ENCODE assay signal across 16 cellular contexts in genomic region chr21:37788503-37788902, GRCh38.
DNase-seq lines count a peak whose midpoint lies in the region; ATAC-seq and TF ChIP-seq lines count a peak whose summit lies in the region.
"Had no signal": no experiment of that assay in that cellular context is flagged by ENCODE, and none has a peak within 500 bp of the region (broad histone marks: within the 10 kb centered on the region; RNA-seq: fewer than 3 reads in every experiment).

No MANE protein-coding gene starts in this region.

- no TSS peak for BruUV-seq in IMR-90 (replicated peaks; lab: Mats Ljungman, UMichigan)

- CTCF ChIA-PET in IMR-90 (lab: Yijun Ruan, JAX): interaction anchor here (1.2 to 1.6 kb wide), 2 partner anchors 11 to 88 kb away, joined by 4 to 5 read pairs; no protein-coding TSS in a partner anchor

- H4K5ac ChIP-seq in IMR-90 (ENCODE audit: low read depth, low read length): no peak overlapping the region

- peaks cover 8% of the 10 kb centered on the region for H3K9me1 ChIP-seq in IMR-90 (ENCODE audit: insufficient read depth, low read length)

- H3K4me3 ChIP-seq in ACC112 (ENCODE audit: low read depth, low read length): no peak overlapping the region
- H3K4me3 ChIP-seq in IMR-90 (ENCODE audit: insufficient read depth, low read depth, low read length): no peak overlapping the region
- no peak overlapping the region for H3K4me3 ChIP-seq in SJSA1
- no peak overlapping the region for H3K4me3 ChIP-seq in right cardiac atrium (ENCODE audit: low read length)
- H3K4me3 ChIP-seq: BLaER1 treated with 17β-estradiol and CSF1 and Interleukin-3, amounts not matched to agents 10 nM and 100 nM; GM12878 had no signal

- peaks cover 4% of the 10 kb centered on the region for H3K9me3 ChIP-seq in IMR-90 (ENCODE audit: control insufficient read depth, insufficient read depth, low read length)
- peaks cover 13% of the 10 kb centered on the region for H3K9me3 ChIP-seq in SJSA1 (replicated peaks)
- H3K9me3 ChIP-seq in right cardiac atrium (ENCODE audit: control insufficient read depth, low read length): no peaks in the 10 kb centered on the region

- peak overlapping the region; percentile 56 for H2BK120ac ChIP-seq in IMR-90 (ENCODE audit: low read depth, low read length)

- H3K79me1 ChIP-seq in IMR-90 (ENCODE audit: low read depth in 1 of 2, low read length in 2 of 2): no peaks in the 10 kb centered on the region

- peaks cover 60% of the 10 kb centered on the region for H3K4me1 Mint-ChIP-seq in osteocyte (ENCODE audit: unreplicated experiment)
- H3K4me1 Mint-ChIP-seq: B cell had no signal

- H3K36me3 ChIP-seq in ACC112 (ENCODE audit: insufficient read depth, low read length): no peaks in the 10 kb centered on the region
- H3K36me3 ChIP-seq in IMR-90 (ENCODE audit: control insufficient read depth, insufficient read depth, low read length): no peaks in the 10 kb centered on the region
- peaks cover 6% of the 10 kb centered on the region; the same call in 1 of the 2 replicates for H3K36me3 ChIP-seq in SJSA1
- H3K36me3 ChIP-seq: BLaER1 treated with 17β-estradiol and CSF1 and Interleukin-3, amounts not matched to agents 10 nM and 100 nM had no signal

- peak overlapping the region; percentile 78 for H2BK20ac ChIP-seq in IMR-90 (ENCODE audit: low read depth, low read length)

- H3K27ac ChIP-seq in ACC112 (ENCODE audit: low read depth, low read length): peak overlapping the region; percentile 99
- H3K27ac ChIP-seq in IMR-90 (ENCODE audit: insufficient read depth, low read length): no peak overlapping the region
- peak overlapping the region; percentile 92 for H3K27ac ChIP-seq in SJSA1
- H3K27ac ChIP-seq in right cardiac atrium (ENCODE audit: low read length): no peak overlapping the region
- H3K27ac ChIP-seq: BLaER1 treated with 17β-estradiol and CSF1 and Interleukin-3, amounts not matched to agents 10 nM and 100 nM had no signal

- peak overlapping the region in 1 of 2 experiments; percentile 23; a peak in 1 of 4 replicates for H4K8ac ChIP-seq in IMR-90 (ENCODE audit: low read depth in 2 of 2, low read length in 2 of 2)

- H2AK5ac ChIP-seq in IMR-90 (ENCODE audit: low read depth, low read length): peak overlapping the region; percentile 62

- POLR2A ChIA-PET in IMR-90 (lab: Charles Lee; ENCODE audit: unreplicated experiment): no interaction called here

- peak overlapping the region; percentile 13 for H3K27ac Mint-ChIP-seq in osteocyte (ENCODE audit: unreplicated experiment)
- H3K27ac Mint-ChIP-seq: B cell; CD8-positive, alpha-beta T cell had no signal

- dilution Hi-C loops in IMR-90 (cut with HindIII; ENCODE audit: low sequenced_read_pairs, unreplicated experiment): no loop called here

- H2AFZ ChIP-seq in ACC112 (ENCODE audit: low read length, unreplicated experiment): no peak overlapping the region
- H2AFZ ChIP-seq in IMR-90 (replicated peaks; ENCODE audit: low read length, poor library complexity): no peak overlapping the region

- H2BK5ac ChIP-seq in IMR-90 (ENCODE audit: low read depth, low read length, poor library complexity, severe bottlenecking): peak overlapping the region; percentile 38

- H3K18ac ChIP-seq in IMR-90 (ENCODE audit: low read depth, low read length): peak overlapping the region; percentile 60; the same call in 1 of the 2 replicates

- no peaks in the 10 kb centered on the region for H3K27me3 Mint-ChIP-seq in osteocyte (ENCODE audit: unreplicated experiment)
- H3K27me3 Mint-ChIP-seq: B cell had no signal

- no peaks in the 10 kb centered on the region for H3K27me3 ChIP-seq in ACC112 (ENCODE audit: insufficient read depth, low read length)
- H3K27me3 ChIP-seq in IMR-90 (ENCODE audit: control insufficient read depth, insufficient read depth, low read length): no peaks in the 10 kb centered on the region
- no peaks in the 10 kb centered on the region for H3K27me3 ChIP-seq in SJSA1 (replicated peaks)
- H3K27me3 ChIP-seq in right cardiac atrium (ENCODE audit: control insufficient read depth, insufficient read depth): no peaks in the 10 kb centered on the region
- H3K27me3 ChIP-seq: BLaER1 treated with 17β-estradiol and CSF1 and Interleukin-3, amounts not matched to agents 10 nM and 100 nM had no signal

- H3K36me3 Mint-ChIP-seq in osteocyte (ENCODE audit: unreplicated experiment): no peaks in the 10 kb centered on the region
- H3K36me3 Mint-ChIP-seq: CD8-positive, alpha-beta T cell had no signal

- ATAC-seq in IMR-90 (ENCODE audit: low read depth) (no peak), right cardiac atrium (no peak), HG03442 (IDR thresholded peaks at IDR 0.05; ENCODE audit: unreplicated experiment) (no peak)
- ATAC-seq: CD8-positive, alpha-beta T cell; GM12878 had no signal

- no peaks in the 10 kb centered on the region for H4K20me1 ChIP-seq in IMR-90 (ENCODE audit: insufficient read depth, low read length)
- H4K20me1 ChIP-seq: BLaER1 treated with 17β-estradiol and CSF1 and Interleukin-3, amounts not matched to agents 10 nM and 100 nM had no signal

- no peak overlapping the region for H3K4me2 ChIP-seq in IMR-90 (ENCODE audit: low read depth, low read length)
- H3K4me2 ChIP-seq: BLaER1 treated with 17β-estradiol and CSF1 and Interleukin-3, amounts not matched to agents 10 nM and 100 nM had no signal

- no CpG with 5 or more reads among the region's 4 CpGs for WGBS in IMR-90 (ENCODE audit: extremely low coverage in 2 of 2, insufficient read length in 1 of 2), 2 experiments
- WGBS in right cardiac atrium: 65% methylated on average over 4 of the region's 4 CpGs

- no peak for TF ChIP-seq CTCF in IMR-90 (conservative IDR thresholded peaks at IDR 0.05; ENCODE audit: low read depth, low read length)
- TF ChIP-seq CTCF in osteocyte (IDR thresholded peaks at IDR 0.05): no peak

- H3K79me2 ChIP-seq in ACC112 (ENCODE audit: control insufficient read depth, insufficient read depth, low read length, unreplicated experiment): no peaks in the 10 kb centered on the region

- H3K23ac ChIP-seq in IMR-90 (ENCODE audit: low read depth, low read length): no peak overlapping the region

- no peak for TF ChIP-seq RAD21 in IMR-90 (IDR thresholded peaks at IDR 0.05; ENCODE audit: low read length)

- no peak for TF ChIP-seq POLR2A in IMR-90 (IDR thresholded peaks at IDR 0.05; ENCODE audit: low read depth, low read length)

- no peak overlapping the region for H3K4me3 Mint-ChIP-seq in osteocyte (ENCODE audit: unreplicated experiment)
- H3K4me3 Mint-ChIP-seq: B cell; CD8-positive, alpha-beta T cell had no signal

- in situ Hi-C loops in IMR-90 (cut with MboI; ENCODE audit: low sequenced_read_pairs): no loop called here

- H3K9me3 Mint-ChIP-seq in osteocyte (ENCODE audit: unreplicated experiment): peaks cover 3% of the 10 kb centered on the region

- no peak overlapping the region for H2AK9ac ChIP-seq in IMR-90 (replicated peaks; ENCODE audit: low read depth, low read length, poor library complexity)

- DNase-seq in IMR-90 (no peak), SJSA1 (ENCODE audit: low read depth in 1 of 2, low spot score in 2 of 2) (no peak), osteocyte (ENCODE audit: extremely low spot score, unreplicated experiment) (no peak), right cardiac atrium (no peak)
- DNase-seq in effector CD8-positive, alpha-beta T cell (lab: John Stamatoyannopoulos, UW): no peak
- no peak for DNase-seq in stimulated activated CD4-positive, alpha-beta T cell treated with anti-CD3 and anti-CD28 coated beads, Interleukin-2, amount 100 ng/mL, for 24 hours
- DNase-seq: 8988T; Calu3; CD8-positive, alpha-beta T cell; DMS79 treated with DMSO at 0.1 percent for 48 hours; HCEC 1CT had no signal

- peak overlapping the region; percentile 59 for H4K91ac ChIP-seq in IMR-90 (ENCODE audit: insufficient read depth, low read depth, low read length)

- H3K4me1 ChIP-seq in ACC112 (ENCODE audit: control insufficient read depth, insufficient read depth, low read length, unreplicated experiment): peaks cover 39% of the 10 kb centered on the region
- peaks cover 11% of the 10 kb centered on the region for H3K4me1 ChIP-seq in IMR-90 (ENCODE audit: control insufficient read depth, insufficient read depth, low read length)
- H3K4me1 ChIP-seq in SJSA1 (replicated peaks): peaks cover 31% of the 10 kb centered on the region
- H3K4me1 ChIP-seq in right cardiac atrium (ENCODE audit: control insufficient read depth, insufficient read depth, low read length): no peaks in the 10 kb centered on the region
- H3K4me1 ChIP-seq: BLaER1 treated with 17β-estradiol and CSF1 and Interleukin-3, amounts not matched to agents 10 nM and 100 nM had no signal

- peak overlapping the region; percentile 96; the same call in 2 of the 3 replicates for H2BK15ac ChIP-seq in IMR-90 (ENCODE audit: low read depth, low read length)

- H3K56ac ChIP-seq in IMR-90 (ENCODE audit: extremely low read depth, insufficient read depth, low read length): no peak overlapping the region

- peak overlapping the region; percentile 73 for H3K4ac ChIP-seq in IMR-90 (ENCODE audit: low read depth, low read length)

- peak overlapping the region; percentile 64; the same call in 1 of the 2 replicates for H3K14ac ChIP-seq in IMR-90 (replicated peaks; ENCODE audit: low read depth, low read length)

- no peak overlapping the region for H3K9ac ChIP-seq in IMR-90 (ENCODE audit: low read depth, low read length)
- H3K9ac ChIP-seq: BLaER1 treated with 17β-estradiol and CSF1 and Interleukin-3, amounts not matched to agents 10 nM and 100 nM had no signal

- intact Hi-C loops in IMR-90 (cut with micrococcal nuclease): no loop called here
- intact Hi-C loops in right cardiac atrium (cut with DNase I): no loop called here

TF ChIP-seq in IMR-90, 13 proteins besides CTCF, POLR2A, EP300 and RAD21 (continues in another document):
- TF ChIP-seq MXI1 (IDR thresholded peaks at IDR 0.05; ENCODE audit: borderline replicate concordance, low read depth, low read length) (no peak), MAZ (IDR thresholded peaks at IDR 0.05; ENCODE audit: borderline replicate concordance, low read depth, low read length) (no peak), CEBPB (IDR thresholded peaks at IDR 0.05; ENCODE audit: low read depth, low read length) (no peak), MAFK (IDR thresholded peaks at IDR 0.05; ENCODE audit: low read depth, low read length) (no peak), FOS (IDR thresholded peaks at IDR 0.05; ENCODE audit: low read depth, low read length) (no peak), BHLHE40 (IDR thresholded peaks at IDR 0.05; ENCODE audit: low read depth, low read length) (no peak), ELK1 (IDR thresholded peaks at IDR 0.05; ENCODE audit: borderline replicate concordance, low read depth, low read length) (no peak), RFX5 (IDR thresholded peaks at IDR 0.05; ENCODE audit: low read depth, low read length) (no peak)

Comparison
In these comparisons a context has a peak if more than half of its experiments do, and no peak if none do; other contexts are left out.
1. H3K27ac ChIP-seq: peak in ACC112 (single experiment) and SJSA1 (single experiment); none in IMR-90 (single experiment) and right cardiac atrium (single experiment).